ENCODE assay signal across 22 cellular contexts in genomic region chr5:179368016-179368805, GRCh38. TPM values are rescaled to one million over a fixed set of nuclear protein-coding genes. Genes with fewer than 3 reads are reported as not detected.
"Had no signal": no experiment of that assay in that cellular context is flagged by ENCODE, and none has a peak within 500 bp of the region (broad histone marks: within the 10 kb centered on the region; RNA-seq: fewer than 3 reads in every experiment).

No MANE protein-coding gene starts in this region.

- H3K27ac Mint-ChIP-seq: activated CD4-positive, alpha-beta T cell treated with anti-CD3 and anti-CD28 coated beads, Interleukin-2, amount 10 ng/mL, durations not matched to agents 7 days and 5 days; activated CD8-positive, alpha-beta memory T cell treated with anti-CD3 and anti-CD28 coated beads, Interleukin-2, amount 10 ng/mL, durations not matched to agents 7 days and 5 days; activated CD8-positive, alpha-beta T cell treated with anti-CD3 and anti-CD28 coated beads for 36 hours; activated T-helper 1 cell treated with anti-CD3 and anti-CD28 coated beads, Interleukin-12 subunit alpha, Interleukin-12 subunit beta, Interleukin-2, Interleukin-4 antibody, amounts not matched to agents 30 ng/mL and 10 ng/mL and 1 ng/mL, durations not matched to agents 14 hours and 24 hours and 36 hours; dendritic cell treated with granulocyte-macrophage colony-stimulating factor and Interleukin-4, amounts not matched to agents 40 ng/mL and 50 ng/mL, for 4 days; immature natural killer cell; stimulated activated naive CD8-positive, alpha-beta T cell treated with anti-CD3 and anti-CD28 coated beads, Interleukin-15, amount 100 ng/mL, for 72 hours had no signal

- H3K36me3 Mint-ChIP-seq: activated CD8-positive, alpha-beta memory T cell treated with anti-CD3 and anti-CD28 coated beads, Interleukin-2, amount 10 ng/mL, durations not matched to agents 7 days and 5 days; immature natural killer cell had no signal

- H3K4me1 ChIP-seq: psoas muscle, tibial artery had no signal

- H3K4me3 ChIP-seq: mucosa of descending colon, ovary, psoas muscle, tibial artery had no signal

- H3K9me3 ChIP-seq: mucosa of descending colon, ovary, psoas muscle, tibial artery had no signal

- H3K4me1 Mint-ChIP-seq: activated CD4-positive, alpha-beta T cell treated with anti-CD3 and anti-CD28 coated beads, Interleukin-2, amount 10 ng/mL, durations not matched to agents 7 days and 5 days; activated CD8-positive, alpha-beta memory T cell treated with anti-CD3 and anti-CD28 coated beads, Interleukin-2, amount 10 ng/mL, durations not matched to agents 7 days and 5 days; immature natural killer cell; stimulated activated naive CD8-positive, alpha-beta T cell treated with anti-CD3 and anti-CD28 coated beads, Interleukin-15, amount 100 ng/mL, for 72 hours had no signal

- H3K27me3 Mint-ChIP-seq: activated CD4-positive, alpha-beta T cell treated with anti-CD3 and anti-CD28 coated beads, Interleukin-2, amount 10 ng/mL, durations not matched to agents 7 days and 5 days; activated CD8-positive, alpha-beta memory T cell treated with anti-CD3 and anti-CD28 coated beads, Interleukin-2, amount 10 ng/mL, durations not matched to agents 7 days and 5 days; activated CD8-positive, alpha-beta T cell treated with anti-CD3 and anti-CD28 coated beads for 36 hours had no signal

- H3K9me3 Mint-ChIP-seq: activated CD4-positive, alpha-beta T cell treated with anti-CD3 and anti-CD28 coated beads, Interleukin-2, amount 10 ng/mL, durations not matched to agents 7 days and 5 days; activated CD8-positive, alpha-beta T cell treated with anti-CD3 and anti-CD28 coated beads for 36 hours; activated T-helper 1 cell treated with anti-CD3 and anti-CD28 coated beads, Interleukin-12 subunit alpha, Interleukin-12 subunit beta, Interleukin-2, Interleukin-4 antibody, amounts not matched to agents 30 ng/mL and 10 ng/mL and 1 ng/mL, durations not matched to agents 14 hours and 24 hours and 36 hours; dendritic cell treated with granulocyte-macrophage colony-stimulating factor and Interleukin-4, amounts not matched to agents 40 ng/mL and 50 ng/mL, for 4 days; immature natural killer cell; stimulated activated naive CD8-positive, alpha-beta T cell treated with anti-CD3 and anti-CD28 coated beads, Interleukin-15, amount 100 ng/mL, for 72 hours had no signal

- DNase-seq: activated CD4-positive, alpha-beta T cell treated with anti-CD3 and anti-CD28 coated beads, Interleukin-2, amount 10 ng/mL, durations not matched to agents 7 days and 5 days; activated CD4-positive, CD25-positive, alpha-beta regulatory T cell treated with anti-CD3 and anti-CD28 coated beads, Interleukin-2, amount 50 U/mL, for 72 hours; activated CD8-positive, alpha-beta memory T cell treated with anti-CD3 and anti-CD28 coated beads, Interleukin-2, amount 10 ng/mL, durations not matched to agents 7 days and 5 days; activated CD8-positive, alpha-beta T cell treated with anti-CD3 and anti-CD28 coated beads for 36 hours; activated T-cell treated with anti-CD3 and anti-CD28 coated beads for 4 hours; amygdala; effector CD4-positive, alpha-beta T cell; erythroblast; foreskin fibroblast; immature natural killer cell; mesenchymal stem cell; mucosa of descending colon; ovary; right cardiac atrium; stimulated activated CD4-positive, alpha-beta T cell treated with anti-CD3 and anti-CD28 coated beads, Interleukin-1b, Interleukin-23, amount 100 ng/mL, for 48 hours; stimulated activated naive CD8-positive, alpha-beta T cell treated with anti-CD3 and anti-CD28 coated beads, Interleukin-15, amount 100 ng/mL, for 72 hours; WERI-Rb-1 had no signal

- H3K4me3 Mint-ChIP-seq: activated CD4-positive, alpha-beta T cell treated with anti-CD3 and anti-CD28 coated beads, Interleukin-2, amount 10 ng/mL, durations not matched to agents 7 days and 5 days; activated CD8-positive, alpha-beta memory T cell treated with anti-CD3 and anti-CD28 coated beads, Interleukin-2, amount 10 ng/mL, durations not matched to agents 7 days and 5 days; activated CD8-positive, alpha-beta T cell treated with anti-CD3 and anti-CD28 coated beads for 36 hours; activated T-helper 1 cell treated with anti-CD3 and anti-CD28 coated beads, Interleukin-12 subunit alpha, Interleukin-12 subunit beta, Interleukin-2, Interleukin-4 antibody, amounts not matched to agents 30 ng/mL and 10 ng/mL and 1 ng/mL, durations not matched to agents 14 hours and 24 hours and 36 hours; dendritic cell treated with granulocyte-macrophage colony-stimulating factor and Interleukin-4, amounts not matched to agents 40 ng/mL and 50 ng/mL, for 4 days; immature natural killer cell; stimulated activated naive CD8-positive, alpha-beta T cell treated with anti-CD3 and anti-CD28 coated beads, Interleukin-15, amount 100 ng/mL, for 72 hours had no signal

- H3K27me3 ChIP-seq: ovary had no signal

- H3K36me3 ChIP-seq: ovary, tibial artery, WERI-Rb-1 had no signal

- H3K27ac ChIP-seq: ovary, psoas muscle, tibial artery, WERI-Rb-1 had no signal

RNA-seq across cellular contexts. Expression of gene ADAMTS2, which starts 22.9 kb away (rescaled TPM):
- total RNA-seq: activated CD4-positive, alpha-beta T cell treated with anti-CD3 and anti-CD28 coated beads, Interleukin-2, amount 10 ng/mL, durations not matched to agents 7 days and 5 days; activated CD8-positive, alpha-beta memory T cell treated with anti-CD3 and anti-CD28 coated beads, Interleukin-2, amount 10 ng/mL, durations not matched to agents 7 days and 5 days; activated CD8-positive, alpha-beta T cell treated with anti-CD3 and anti-CD28 coated beads for 36 hours; activated T-helper 1 cell treated with anti-CD3 and anti-CD28 coated beads, Interleukin-12 subunit alpha, Interleukin-12 subunit beta, Interleukin-2, Interleukin-4 antibody, amounts not matched to agents 30 ng/mL and 10 ng/mL and 1 ng/mL, durations not matched to agents 14 hours and 24 hours and 36 hours; T-helper 2 cell treated with Interferon-gamma antibody and Interleukin-4, amounts not matched to agents 100 ng/mL and 5 ng/mL, for 36 hours had no signal
